Comparison of ENCODE assay signal across 18 cellular contexts in genomic region chr13:102033719-102034446, GRCh38.
A peak's percentile ranks its signal among the peaks of the same experiment; 100 is the strongest.
DNase-seq lines count a peak whose midpoint lies in the region; ATAC-seq and TF ChIP-seq lines count a peak whose summit lies in the region.
"Had no signal": no experiment of that assay in that cellular context is flagged by ENCODE, and none has a peak within 500 bp of the region (broad histone marks: within the 10 kb centered on the region; RNA-seq: fewer than 3 reads in every experiment).

No MANE protein-coding gene starts in this region.

- H3K4me3 ChIP-seq in neural cell (ENCODE audit: low read length): peak overlapping the region; percentile 55
- H3K4me3 ChIP-seq: gastroesophageal sphincter, smooth muscle cell had no signal

- H3F3A ChIP-seq in neural cell (ENCODE audit: insufficient read depth, low read length, poor library complexity, severe bottlenecking): peaks cover 8% of the 10 kb centered on the region

- ATAC-seq in HG02763 (IDR thresholded peaks at IDR 0.05; ENCODE audit: unreplicated experiment) (no peak), HG02970 (IDR thresholded peaks at IDR 0.05; ENCODE audit: low FRiP score, unreplicated experiment) (no peak)
- ATAC-seq: gastroesophageal sphincter had no signal

- no peaks in the 10 kb centered on the region for H3K36me3 ChIP-seq in neural cell (ENCODE audit: insufficient read depth, low read length)
- H3K36me3 ChIP-seq: brain microvascular endothelial cell, gastroesophageal sphincter had no signal

- TF ChIP-seq EP300 in neural cell (conservative IDR thresholded peaks at IDR 0.05; ENCODE audit: poor library complexity, severe bottlenecking): peak; percentile 96

- DNase-seq in DMS53 (lab: John Stamatoyannopoulos, UW) (peak; percentile 60), NCI-H187 (lab: John Stamatoyannopoulos, UW) (peak; percentile 97 to 98), NCI-H748 (lab: John Stamatoyannopoulos, UW; ENCODE audit: unreplicated experiment) (peak; percentile 88), midbrain (lab: John Stamatoyannopoulos, UW) (no peak), cerebellar nuclear complex (lab: John Stamatoyannopoulos, UW) (no peak)
- DNase-seq: activated CD4-positive, alpha-beta T cell treated with anti-CD3 and anti-CD28 coated beads, Interleukin-2, amount 50 U/mL, for 4 hours; activated T-cell treated with anti-CD3 and anti-CD28 coated beads, Interleukin-2, amount 50 U/mL, for 1 hour; brain microvascular endothelial cell; Caco-2; GOT3; posterior cingulate gyrus; stimulated activated CD4-positive, alpha-beta T cell treated with anti-CD3 and anti-CD28 coated beads, Interleukin-4, amount 100 ng/mL, for 4 hours; stimulated activated CD8-positive, alpha-beta memory T cell treated with anti-CD3 and anti-CD28 coated beads, Interleukin-4, amount 100 ng/mL, for 48 hours had no signal

- no peak for TF ChIP-seq CTCF in neural cell (IDR thresholded peaks at IDR 0.05; ENCODE audit: poor library complexity, severe bottlenecking)

- peak; percentile 33 for TF ChIP-seq RAD21 in neural cell (conservative IDR thresholded peaks at IDR 0.05)

- H2AFZ ChIP-seq in neural cell (ENCODE audit: low read depth, low read length): no peak overlapping the region

- H4K20me1 ChIP-seq in neural cell (ENCODE audit: insufficient read depth): no peaks in the 10 kb centered on the region

- peak overlapping the region; percentile 85 for H3K27ac ChIP-seq in neural cell (ENCODE audit: low read length)
- H3K27ac ChIP-seq: brain microvascular endothelial cell, gastroesophageal sphincter had no signal

- H3K79me2 ChIP-seq in neural cell (replicated peaks; ENCODE audit: insufficient read depth, low read length): no peaks in the 10 kb centered on the region

- no peaks in the 10 kb centered on the region for H3K9me3 ChIP-seq in neural cell (ENCODE audit: low read length)
- H3K9me3 ChIP-seq: Caco-2 had no signal

- H3K27me3 ChIP-seq in neural cell (ENCODE audit: insufficient read depth, low read depth, low read length): no peaks in the 10 kb centered on the region
- H3K27me3 ChIP-seq: brain microvascular endothelial cell, gastroesophageal sphincter had no signal

- no peaks in the 10 kb centered on the region for H3K9me2 ChIP-seq in neural cell (ENCODE audit: insufficient read depth, low read length)

- H3K9ac ChIP-seq in neural cell (ENCODE audit: low read length): peak overlapping the region; percentile 49

- peak overlapping the region; percentile 62 for H3K4me2 ChIP-seq in neural cell (ENCODE audit: low read length)
- H3K4me2 ChIP-seq: smooth muscle cell had no signal

TF ChIP-seq in neural cell, 6 proteins besides CTCF, POLR2A, EP300 and RAD21:
- TF ChIP-seq EZH2 (IDR thresholded peaks at IDR 0.05; ENCODE audit: borderline replicate concordance, insufficient read depth, low read length, poor library complexity, severe bottlenecking): no peak
- peak; percentile 90 for TF ChIP-seq POLR2AphosphoS5 (IDR thresholded peaks at IDR 0.05)
- TF ChIP-seq SMC3 (conservative IDR thresholded peaks at IDR 0.05; ENCODE audit: poor library complexity): peak; percentile 49
- peak; percentile 24 for TF ChIP-seq TAF1 (IDR thresholded peaks at IDR 0.05; ENCODE audit: low read depth)
- TF ChIP-seq MXI1 (conservative IDR thresholded peaks at IDR 0.05; ENCODE audit: poor library complexity, severe bottlenecking): peak; percentile 25
- peak; percentile 81 for TF ChIP-seq REST (IDR thresholded peaks at IDR 0.05; ENCODE audit: borderline replicate concordance)
TF ChIP-seq in neural cell: peak in this region for 5.

Comparison
In these comparisons a context has a peak if more than half of its experiments do, and no peak if none do; other contexts are left out.
1. DNase-seq: peak in DMS53 (single experiment), NCI-H187 (2 of 2) and NCI-H748 (single experiment); none in midbrain (single experiment) and cerebellar nuclear complex (0 of 2).